2 cellular contexts compared by ENCODE assay signal in the genomic region with DNA sequence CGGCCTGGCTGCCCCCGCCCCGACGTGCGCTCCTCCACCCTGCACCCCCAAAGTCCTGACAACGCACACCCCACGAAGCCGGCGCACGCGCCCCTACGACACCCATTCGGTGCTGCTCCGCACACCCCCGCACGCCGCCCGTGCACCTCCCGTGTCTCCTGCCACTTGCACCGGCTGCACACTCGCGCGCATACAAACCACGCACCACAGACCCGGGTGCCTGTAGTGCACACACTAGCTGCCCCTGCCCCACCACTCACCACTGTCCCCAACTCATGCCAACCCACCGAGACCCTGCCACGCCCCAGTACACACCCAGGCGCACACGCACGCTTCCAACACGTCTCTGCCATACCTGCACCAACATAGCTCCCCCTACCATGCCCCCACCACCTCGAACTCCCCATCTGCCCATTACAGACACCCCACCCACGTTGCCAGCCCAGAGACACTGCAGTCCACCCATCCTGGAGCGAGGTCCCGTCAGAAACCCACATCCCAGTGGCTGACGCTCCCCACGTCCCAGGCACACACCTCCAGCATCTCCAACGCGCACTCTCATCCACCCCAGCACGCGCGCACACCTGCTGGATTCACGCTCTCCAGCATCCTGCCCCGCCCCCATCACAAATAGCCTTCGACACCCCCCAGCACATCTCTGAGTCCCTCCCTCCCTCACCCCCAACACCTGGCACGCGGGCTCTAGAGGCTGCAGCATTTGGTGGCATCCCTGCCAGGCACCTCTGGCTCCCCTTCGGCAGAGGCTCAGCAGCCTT.
A peak's percentile ranks its signal among the peaks of the same experiment; 100 is the strongest.
TF ChIP-seq lines count a peak whose summit lies in the region.

No MANE protein-coding gene starts in this region.

TF ChIP-seq in A549, 52 proteins besides CTCF, POLR2A, EP300 and RAD21:
- TF ChIP-seq ESRRA (IDR thresholded peaks at IDR 0.05; ENCODE audit: borderline replicate concordance, low read length) (no peak), SMC3 (IDR thresholded peaks at IDR 0.05) (no peak), EHMT2 (IDR thresholded peaks at IDR 0.05; ENCODE audit: low read depth) (no peak), CBX8 (IDR thresholded peaks at IDR 0.05) (no peak)

TF ChIP-seq in HepG2, 621 proteins besides CTCF, POLR2A, EP300 and RAD21 (continues in another document):
- TF ChIP-seq, protein P1, sequence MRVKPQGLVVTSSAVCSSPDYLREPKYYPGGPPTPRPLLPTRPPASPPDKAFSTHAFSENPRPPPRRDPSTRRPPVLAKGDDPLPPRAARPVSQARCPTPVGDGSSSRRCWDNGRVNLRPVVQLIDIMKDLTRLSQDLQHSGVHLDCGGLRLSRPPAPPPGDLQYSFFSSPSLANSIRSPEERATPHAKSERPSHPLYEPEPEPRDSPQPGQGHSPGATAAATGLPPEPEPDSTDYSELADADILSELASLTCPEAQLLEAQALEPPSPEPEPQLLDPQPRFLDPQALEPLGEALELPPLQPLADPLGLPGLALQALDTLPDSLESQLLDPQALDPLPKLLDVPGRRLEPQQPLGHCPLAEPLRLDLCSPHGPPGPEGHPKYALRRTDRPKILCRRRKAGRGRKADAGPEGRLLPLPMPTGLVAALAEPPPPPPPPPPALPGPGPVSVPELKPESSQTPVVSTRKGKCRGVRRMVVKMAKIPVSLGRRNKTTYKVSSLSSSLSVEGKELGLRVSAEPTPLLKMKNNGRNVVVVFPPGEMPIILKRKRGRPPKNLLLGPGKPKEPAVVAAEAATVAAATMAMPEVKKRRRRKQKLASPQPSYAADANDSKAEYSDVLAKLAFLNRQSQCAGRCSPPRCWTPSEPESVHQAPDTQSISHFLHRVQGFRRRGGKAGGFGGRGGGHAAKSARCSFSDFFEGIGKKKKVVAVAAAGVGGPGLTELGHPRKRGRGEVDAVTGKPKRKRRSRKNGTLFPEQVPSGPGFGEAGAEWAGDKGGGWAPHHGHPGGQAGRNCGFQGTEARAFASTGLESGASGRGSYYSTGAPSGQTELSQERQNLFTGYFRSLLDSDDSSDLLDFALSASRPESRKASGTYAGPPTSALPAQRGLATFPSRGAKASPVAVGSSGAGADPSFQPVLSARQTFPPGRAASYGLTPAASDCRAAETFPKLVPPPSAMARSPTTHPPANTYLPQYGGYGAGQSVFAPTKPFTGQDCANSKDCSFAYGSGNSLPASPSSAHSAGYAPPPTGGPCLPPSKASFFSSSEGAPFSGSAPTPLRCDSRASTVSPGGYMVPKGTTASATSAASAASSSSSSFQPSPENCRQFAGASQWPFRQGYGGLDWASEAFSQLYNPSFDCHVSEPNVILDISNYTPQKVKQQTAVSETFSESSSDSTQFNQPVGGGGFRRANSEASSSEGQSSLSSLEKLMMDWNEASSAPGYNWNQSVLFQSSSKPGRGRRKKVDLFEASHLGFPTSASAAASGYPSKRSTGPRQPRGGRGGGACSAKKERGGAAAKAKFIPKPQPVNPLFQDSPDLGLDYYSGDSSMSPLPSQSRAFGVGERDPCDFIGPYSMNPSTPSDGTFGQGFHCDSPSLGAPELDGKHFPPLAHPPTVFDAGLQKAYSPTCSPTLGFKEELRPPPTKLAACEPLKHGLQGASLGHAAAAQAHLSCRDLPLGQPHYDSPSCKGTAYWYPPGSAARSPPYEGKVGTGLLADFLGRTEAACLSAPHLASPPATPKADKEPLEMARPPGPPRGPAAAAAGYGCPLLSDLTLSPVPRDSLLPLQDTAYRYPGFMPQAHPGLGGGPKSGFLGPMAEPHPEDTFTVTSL (CRISPR knock-in tag; IDR thresholded peaks at IDR 0.05; ENCODE audit: borderline replicate concordance): no peak
- TF ChIP-seq ZNF292 (CRISPR knock-in tag; IDR thresholded peaks at IDR 0.05; ENCODE audit: borderline replicate concordance, low read depth) (no peak), HNF4G (IDR thresholded peaks at IDR 0.05; ENCODE audit: borderline replicate concordance, low read depth, low read length) (no peak), HNF4G (CRISPR knock-in tag; IDR thresholded peaks at IDR 0.05; ENCODE audit: borderline replicate concordance, low read depth) (no peak), ZNF160 (CRISPR knock-in tag; IDR thresholded peaks at IDR 0.05) (no peak), NCOA2 (CRISPR knock-in tag; IDR thresholded peaks at IDR 0.05) (no peak), ZFP41 (CRISPR knock-in tag; IDR thresholded peaks at IDR 0.05; ENCODE audit: borderline replicate concordance) (no peak), ZNF264 (CRISPR knock-in tag; IDR thresholded peaks at IDR 0.05) (no peak), IKZF1 (IDR thresholded peaks at IDR 0.05) (no peak), MAFK (conservative IDR thresholded peaks at IDR 0.05 in 1 of 2, IDR thresholded peaks at IDR 0.05 in 1 of 2; ENCODE audit: low read length in 2 of 2) (no peak), ZNF24 (IDR thresholded peaks at IDR 0.05) (no peak), POLR2AphosphoS5 (IDR thresholded peaks at IDR 0.05; ENCODE audit: low read depth, low read length) (peak; percentile 45; the same call in 1 of the 2 replicates), TEAD3 (CRISPR knock-in tag; optimal IDR thresholded peaks at IDR 0.05; ENCODE audit: borderline replicate concordance) (no peak), RBM39 (IDR thresholded peaks at IDR 0.05; ENCODE audit: low read depth, low read length, poor library complexity, severe bottlenecking) (no peak), ZNF138 (CRISPR knock-in tag; IDR thresholded peaks at IDR 0.05; ENCODE audit: low read depth) (no peak), KMT2A (CRISPR knock-in tag; IDR thresholded peaks at IDR 0.05) (no peak), HNRNPL (IDR thresholded peaks at IDR 0.05; ENCODE audit: low read depth, low read length) (0 out of 2 replicates have a peak, but pooled peaks have one; percentile 55), MIXL1 (CRISPR knock-in tag; IDR thresholded peaks at IDR 0.05) (no peak), ZNF788 (CRISPR knock-in tag; IDR thresholded peaks at IDR 0.05; ENCODE audit: borderline replicate concordance) (no peak), RBFOX2 (IDR thresholded peaks at IDR 0.05; ENCODE audit: low read depth, low read length) (peak; percentile 58; the same call in 1 of the 2 replicates), ZNF619 (CRISPR knock-in tag; IDR thresholded peaks at IDR 0.05) (no peak), SRY (CRISPR knock-in tag; IDR thresholded peaks at IDR 0.05) (0 out of 2 replicates have a peak, but pooled peaks have one; percentile 34), PHF21A (CRISPR knock-in tag; IDR thresholded peaks at IDR 0.05) (no peak), MXI1 (IDR thresholded peaks at IDR 0.05; ENCODE audit: borderline replicate concordance, low read depth, low read length) (no peak), ZNF326 (CRISPR knock-in tag; IDR thresholded peaks at IDR 0.05; ENCODE audit: borderline replicate concordance) (no peak), KDM2A (CRISPR knock-in tag; IDR thresholded peaks at IDR 0.05; ENCODE audit: borderline replicate concordance, low read depth) (no peak)
- TF ChIP-seq, protein P2, sequence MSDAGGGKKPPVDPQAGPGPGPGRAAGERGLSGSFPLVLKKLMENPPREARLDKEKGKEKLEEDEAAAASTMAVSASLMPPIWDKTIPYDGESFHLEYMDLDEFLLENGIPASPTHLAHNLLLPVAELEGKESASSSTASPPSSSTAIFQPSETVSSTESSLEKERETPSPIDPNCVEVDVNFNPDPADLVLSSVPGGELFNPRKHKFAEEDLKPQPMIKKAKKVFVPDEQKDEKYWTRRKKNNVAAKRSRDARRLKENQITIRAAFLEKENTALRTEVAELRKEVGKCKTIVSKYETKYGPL (CRISPR knock-in tag; IDR thresholded peaks at IDR 0.05): no peak
- TF ChIP-seq, protein P3, sequence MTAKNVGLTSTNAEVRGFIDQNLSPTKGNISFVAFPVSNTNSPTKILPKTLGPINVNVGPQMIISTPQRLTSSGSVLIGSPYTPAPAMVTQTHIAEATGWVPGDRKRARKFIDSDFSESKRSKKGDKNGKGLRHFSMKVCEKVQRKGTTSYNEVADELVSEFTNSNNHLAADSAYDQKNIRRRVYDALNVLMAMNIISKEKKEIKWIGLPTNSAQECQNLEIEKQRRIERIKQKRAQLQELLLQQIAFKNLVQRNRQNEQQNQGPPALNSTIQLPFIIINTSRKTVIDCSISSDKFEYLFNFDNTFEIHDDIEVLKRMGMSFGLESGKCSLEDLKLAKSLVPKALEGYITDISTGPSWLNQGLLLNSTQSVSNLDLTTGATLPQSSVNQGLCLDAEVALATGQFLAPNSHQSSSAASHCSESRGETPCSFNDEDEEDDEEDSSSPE (CRISPR knock-in tag; IDR thresholded peaks at IDR 0.05): no peak
- TF ChIP-seq, protein P4, sequence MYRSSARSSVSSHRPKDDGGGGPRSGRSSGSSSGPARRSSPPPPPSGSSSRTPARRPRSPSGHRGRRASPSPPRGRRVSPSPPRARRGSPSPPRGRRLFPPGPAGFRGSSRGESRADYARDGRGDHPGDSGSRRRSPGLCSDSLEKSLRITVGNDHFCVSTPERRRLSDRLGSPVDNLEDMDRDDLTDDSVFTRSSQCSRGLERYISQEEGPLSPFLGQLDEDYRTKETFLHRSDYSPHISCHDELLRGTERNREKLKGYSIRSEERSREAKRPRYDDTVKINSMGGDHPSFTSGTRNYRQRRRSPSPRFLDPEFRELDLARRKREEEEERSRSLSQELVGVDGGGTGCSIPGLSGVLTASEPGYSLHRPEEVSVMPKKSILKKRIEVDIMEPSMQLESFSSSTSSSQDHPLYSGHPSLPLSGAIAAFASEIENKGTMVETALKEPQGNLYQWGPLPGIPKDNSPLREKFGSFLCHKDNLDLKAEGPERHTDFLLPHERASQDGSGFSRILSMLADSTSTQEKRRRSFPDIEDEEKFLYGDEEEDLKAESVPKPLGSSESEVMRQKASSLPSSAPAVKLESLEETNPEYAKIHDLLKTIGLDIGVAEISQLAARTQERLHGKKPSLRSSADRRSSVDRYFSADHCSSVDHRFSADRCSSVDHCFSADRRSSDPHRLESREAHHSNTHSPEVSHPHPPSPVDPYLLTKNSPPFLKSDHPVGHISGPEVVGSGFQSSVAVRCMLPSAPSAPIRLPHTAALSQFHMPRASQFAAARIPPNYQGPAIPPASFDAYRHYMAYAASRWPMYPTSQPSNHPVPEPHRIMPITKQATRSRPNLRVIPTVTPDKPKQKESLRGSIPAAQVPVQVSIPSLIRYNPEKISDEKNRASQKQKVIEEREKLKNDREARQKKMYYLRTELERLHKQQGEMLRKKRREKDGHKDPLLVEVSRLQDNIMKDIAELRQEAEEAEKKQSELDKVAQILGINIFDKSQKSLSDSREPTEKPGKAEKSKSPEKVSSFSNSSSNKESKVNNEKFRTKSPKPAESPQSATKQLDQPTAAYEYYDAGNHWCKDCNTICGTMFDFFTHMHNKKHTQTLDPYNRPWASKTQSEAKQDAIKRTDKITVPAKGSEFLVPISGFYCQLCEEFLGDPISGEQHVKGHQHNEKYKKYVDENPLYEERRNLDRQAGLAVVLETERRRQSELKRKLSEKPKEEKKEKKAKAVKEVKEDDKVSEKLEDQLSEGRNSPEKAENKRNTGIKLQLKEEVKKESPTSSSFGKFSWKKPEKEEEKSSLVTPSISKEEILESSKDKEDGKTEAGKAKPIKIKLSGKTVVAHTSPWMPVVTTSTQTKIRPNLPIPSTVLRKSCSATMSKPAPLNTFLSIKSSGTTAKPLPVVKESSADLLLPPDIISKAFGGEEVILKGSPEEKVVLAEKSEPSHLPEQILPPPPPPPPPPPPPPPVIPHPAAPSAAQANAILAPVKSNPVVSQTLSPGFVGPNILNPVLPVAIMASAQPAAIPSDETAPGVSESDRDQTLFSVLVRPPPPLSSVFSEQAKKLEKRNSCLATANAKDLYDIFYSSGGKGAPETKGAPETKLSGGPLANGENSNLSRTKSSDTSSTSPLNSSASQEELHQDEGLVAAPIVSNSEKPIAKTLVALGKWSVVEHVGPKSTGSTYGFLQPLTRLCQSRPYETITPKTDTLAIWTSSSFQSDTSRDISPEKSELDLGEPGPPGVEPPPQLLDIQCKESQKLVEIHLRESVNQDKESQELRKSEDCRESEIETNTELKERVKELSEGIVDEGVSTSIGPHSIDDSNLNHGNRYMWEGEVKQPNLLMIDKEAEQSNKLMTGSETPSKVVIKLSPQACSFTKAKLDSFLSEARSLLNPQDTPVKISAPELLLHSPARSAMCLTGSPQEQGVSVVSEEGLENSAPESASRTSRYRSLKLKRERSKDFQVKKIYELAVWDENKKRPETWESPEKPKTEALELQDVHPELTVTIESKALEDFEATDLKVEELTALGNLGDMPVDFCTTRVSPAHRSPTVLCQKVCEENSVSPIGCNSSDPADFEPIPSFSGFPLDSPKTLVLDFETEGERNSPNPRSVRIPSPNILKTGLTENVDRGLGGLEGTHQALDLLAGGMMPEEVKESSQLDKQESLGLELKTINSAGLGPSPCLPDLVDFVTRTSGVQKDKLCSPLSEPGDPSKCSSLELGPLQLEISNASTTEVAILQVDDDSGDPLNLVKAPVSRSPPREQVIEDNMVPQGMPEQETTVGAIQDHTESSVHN (CRISPR knock-in tag; IDR thresholded peaks at IDR 0.05): no peak
- TF ChIP-seq, protein P5, sequence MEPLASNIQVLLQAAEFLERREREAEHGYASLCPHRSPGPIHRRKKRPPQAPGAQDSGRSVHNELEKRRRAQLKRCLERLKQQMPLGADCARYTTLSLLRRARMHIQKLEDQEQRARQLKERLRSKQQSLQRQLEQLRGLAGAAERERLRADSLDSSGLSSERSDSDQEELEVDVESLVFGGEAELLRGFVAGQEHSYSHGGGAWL (CRISPR knock-in tag; IDR thresholded peaks at IDR 0.05): no peak
- TF ChIP-seq, protein P6, sequence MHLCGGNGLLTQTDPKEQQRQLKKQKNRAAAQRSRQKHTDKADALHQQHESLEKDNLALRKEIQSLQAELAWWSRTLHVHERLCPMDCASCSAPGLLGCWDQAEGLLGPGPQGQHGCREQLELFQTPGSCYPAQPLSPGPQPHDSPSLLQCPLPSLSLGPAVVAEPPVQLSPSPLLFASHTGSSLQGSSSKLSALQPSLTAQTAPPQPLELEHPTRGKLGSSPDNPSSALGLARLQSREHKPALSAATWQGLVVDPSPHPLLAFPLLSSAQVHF (CRISPR knock-in tag; IDR thresholded peaks at IDR 0.05): no peak
- TF ChIP-seq, protein P7, sequence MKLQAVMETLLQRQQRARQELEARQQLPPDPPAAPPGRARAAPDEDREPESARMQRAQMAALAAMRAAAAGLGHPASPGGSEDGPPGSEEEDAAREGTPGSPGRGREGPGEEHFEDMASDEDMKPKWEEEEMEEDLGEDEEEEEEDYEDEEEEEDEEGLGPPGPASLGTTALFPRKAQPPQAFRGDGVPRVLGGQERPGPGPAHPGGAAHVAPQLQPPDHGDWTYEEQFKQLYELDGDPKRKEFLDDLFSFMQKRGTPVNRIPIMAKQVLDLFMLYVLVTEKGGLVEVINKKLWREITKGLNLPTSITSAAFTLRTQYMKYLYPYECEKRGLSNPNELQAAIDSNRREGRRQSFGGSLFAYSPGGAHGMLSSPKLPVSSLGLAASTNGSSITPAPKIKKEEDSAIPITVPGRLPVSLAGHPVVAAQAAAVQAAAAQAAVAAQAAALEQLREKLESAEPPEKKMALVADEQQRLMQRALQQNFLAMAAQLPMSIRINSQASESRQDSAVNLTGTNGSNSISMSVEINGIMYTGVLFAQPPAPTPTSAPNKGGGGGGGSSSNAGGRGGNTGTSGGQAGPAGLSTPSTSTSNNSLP (IDR thresholded peaks at IDR 0.05; ENCODE audit: low read depth, low read length): no peak
- TF ChIP-seq, protein P8, sequence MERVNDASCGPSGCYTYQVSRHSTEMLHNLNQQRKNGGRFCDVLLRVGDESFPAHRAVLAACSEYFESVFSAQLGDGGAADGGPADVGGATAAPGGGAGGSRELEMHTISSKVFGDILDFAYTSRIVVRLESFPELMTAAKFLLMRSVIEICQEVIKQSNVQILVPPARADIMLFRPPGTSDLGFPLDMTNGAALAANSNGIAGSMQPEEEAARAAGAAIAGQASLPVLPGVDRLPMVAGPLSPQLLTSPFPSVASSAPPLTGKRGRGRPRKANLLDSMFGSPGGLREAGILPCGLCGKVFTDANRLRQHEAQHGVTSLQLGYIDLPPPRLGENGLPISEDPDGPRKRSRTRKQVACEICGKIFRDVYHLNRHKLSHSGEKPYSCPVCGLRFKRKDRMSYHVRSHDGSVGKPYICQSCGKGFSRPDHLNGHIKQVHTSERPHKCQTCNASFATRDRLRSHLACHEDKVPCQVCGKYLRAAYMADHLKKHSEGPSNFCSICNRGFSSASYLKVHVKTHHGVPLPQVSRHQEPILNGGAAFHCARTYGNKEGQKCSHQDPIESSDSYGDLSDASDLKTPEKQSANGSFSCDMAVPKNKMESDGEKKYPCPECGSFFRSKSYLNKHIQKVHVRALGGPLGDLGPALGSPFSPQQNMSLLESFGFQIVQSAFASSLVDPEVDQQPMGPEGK (CRISPR knock-in tag; IDR thresholded peaks at IDR 0.05): peak; percentile 11; the same call in 1 of the 2 replicates
